In genomic region chr11:61204504-61205059, GRCh38 we compare ENCODE assay signal across 14 cellular contexts. TPM values are rescaled to one million over a fixed set of nuclear protein-coding genes. Genes with fewer than 3 reads are reported as not detected.
"Had no signal": no experiment of that assay in that cellular context is flagged by ENCODE, and none has a peak within 500 bp of the region (broad histone marks: within the 10 kb centered on the region; RNA-seq: fewer than 3 reads in every experiment).

No MANE protein-coding gene starts in this region.

RNA-seq across cellular contexts. Expression of gene PGA3, which starts 1.3 kb away (rescaled TPM):
- total RNA-seq: activated CD4-positive, alpha-beta memory T cell treated with anti-CD3 and anti-CD28 coated beads, Interleukin-2, amount 10 ng/mL, durations not matched to agents 7 days and 5 days; activated CD4-positive, alpha-beta T cell treated with anti-CD3 and anti-CD28 coated beads, Interleukin-2, amount 10 ng/mL, durations not matched to agents 7 days and 5 days; activated naive CD4-positive, alpha-beta T cell treated with anti-CD3 and anti-CD28 coated beads, Interleukin-2, amount 50 U/mL, for 72 hours; activated naive CD8-positive, alpha-beta T cell treated with anti-CD3 and anti-CD28 coated beads, Interleukin-2, amount 10 ng/mL, durations not matched to agents 7 days and 5 days; activated T-cell treated with anti-CD3 and anti-CD28 coated beads, Interleukin-2, amount 50 U/mL, for 72 hours; bronchial epithelial cell; chondrocyte; dermis microvascular lymphatic vessel endothelial cell; endothelial cell of umbilical vein; esophagus squamous epithelium; fibroblast of villous mesenchyme; glomerular endothelial cell; T-helper 1 cell treated with Interleukin-12 subunit alpha and Interleukin-12 subunit beta and Interleukin-4 antibody, amounts not matched to agents 30 ng/mL and 1 ng/mL, for 36 hours had no signal
- polyA plus RNA-seq: endothelial cell of umbilical vein had no signal

RNA-seq across cellular contexts. Expression of gene PGA4, which starts 17.6 kb away (rescaled TPM):
- total RNA-seq: activated CD4-positive, alpha-beta memory T cell treated with anti-CD3 and anti-CD28 coated beads, Interleukin-2, amount 10 ng/mL, durations not matched to agents 7 days and 5 days; activated CD4-positive, alpha-beta T cell treated with anti-CD3 and anti-CD28 coated beads, Interleukin-2, amount 10 ng/mL, durations not matched to agents 7 days and 5 days; activated naive CD4-positive, alpha-beta T cell treated with anti-CD3 and anti-CD28 coated beads, Interleukin-2, amount 50 U/mL, for 72 hours; activated naive CD8-positive, alpha-beta T cell treated with anti-CD3 and anti-CD28 coated beads, Interleukin-2, amount 10 ng/mL, durations not matched to agents 7 days and 5 days; activated T-cell treated with anti-CD3 and anti-CD28 coated beads, Interleukin-2, amount 50 U/mL, for 72 hours; bronchial epithelial cell; cardiac septum; chondrocyte; dermis microvascular lymphatic vessel endothelial cell; endothelial cell of umbilical vein; fibroblast of villous mesenchyme; glomerular endothelial cell; T-helper 1 cell treated with Interleukin-12 subunit alpha and Interleukin-12 subunit beta and Interleukin-4 antibody, amounts not matched to agents 30 ng/mL and 1 ng/mL, for 36 hours had no signal

RNA-seq across cellular contexts. Expression of gene PGA5, which starts 36.4 kb away (rescaled TPM):
- total RNA-seq: activated CD4-positive, alpha-beta memory T cell treated with anti-CD3 and anti-CD28 coated beads, Interleukin-2, amount 10 ng/mL, durations not matched to agents 7 days and 5 days; activated CD4-positive, alpha-beta T cell treated with anti-CD3 and anti-CD28 coated beads, Interleukin-2, amount 10 ng/mL, durations not matched to agents 7 days and 5 days; activated naive CD4-positive, alpha-beta T cell treated with anti-CD3 and anti-CD28 coated beads, Interleukin-2, amount 50 U/mL, for 72 hours; activated naive CD8-positive, alpha-beta T cell treated with anti-CD3 and anti-CD28 coated beads, Interleukin-2, amount 10 ng/mL, durations not matched to agents 7 days and 5 days; activated T-cell treated with anti-CD3 and anti-CD28 coated beads, Interleukin-2, amount 50 U/mL, for 72 hours; bronchial epithelial cell; cardiac septum; chondrocyte; dermis microvascular lymphatic vessel endothelial cell; endothelial cell of umbilical vein; fibroblast of villous mesenchyme; glomerular endothelial cell; T-helper 1 cell treated with Interleukin-12 subunit alpha and Interleukin-12 subunit beta and Interleukin-4 antibody, amounts not matched to agents 30 ng/mL and 1 ng/mL, for 36 hours had no signal
- polyA plus RNA-seq: endothelial cell of umbilical vein had no signal
